Comparison of ENCODE assay signal across 1 cellular context in the genomic region with DNA sequence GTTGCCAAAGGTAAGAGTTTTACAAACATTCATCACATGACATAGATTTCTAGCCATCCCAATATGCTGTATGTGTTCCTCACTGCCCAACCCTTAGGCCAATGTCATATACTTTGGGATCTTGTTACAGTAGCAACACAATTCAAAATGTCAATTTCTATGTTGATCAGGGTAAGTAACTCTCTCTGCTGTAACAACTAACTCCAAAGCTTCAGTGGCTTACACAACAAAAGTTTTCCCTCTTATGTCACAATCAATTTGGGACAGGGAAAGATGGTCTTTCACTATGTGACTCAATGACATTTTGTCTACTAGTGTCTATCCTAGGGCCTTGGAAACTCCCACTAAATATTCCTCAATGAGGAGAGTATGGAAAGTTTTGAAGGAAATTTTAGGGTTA.
TF ChIP-seq lines count a peak whose summit lies in the region.

No MANE protein-coding gene starts in this region.

TF ChIP-seq in K562, 482 proteins besides CTCF, POLR2A, EP300 and RAD21:
- TF ChIP-seq, protein P1, sequence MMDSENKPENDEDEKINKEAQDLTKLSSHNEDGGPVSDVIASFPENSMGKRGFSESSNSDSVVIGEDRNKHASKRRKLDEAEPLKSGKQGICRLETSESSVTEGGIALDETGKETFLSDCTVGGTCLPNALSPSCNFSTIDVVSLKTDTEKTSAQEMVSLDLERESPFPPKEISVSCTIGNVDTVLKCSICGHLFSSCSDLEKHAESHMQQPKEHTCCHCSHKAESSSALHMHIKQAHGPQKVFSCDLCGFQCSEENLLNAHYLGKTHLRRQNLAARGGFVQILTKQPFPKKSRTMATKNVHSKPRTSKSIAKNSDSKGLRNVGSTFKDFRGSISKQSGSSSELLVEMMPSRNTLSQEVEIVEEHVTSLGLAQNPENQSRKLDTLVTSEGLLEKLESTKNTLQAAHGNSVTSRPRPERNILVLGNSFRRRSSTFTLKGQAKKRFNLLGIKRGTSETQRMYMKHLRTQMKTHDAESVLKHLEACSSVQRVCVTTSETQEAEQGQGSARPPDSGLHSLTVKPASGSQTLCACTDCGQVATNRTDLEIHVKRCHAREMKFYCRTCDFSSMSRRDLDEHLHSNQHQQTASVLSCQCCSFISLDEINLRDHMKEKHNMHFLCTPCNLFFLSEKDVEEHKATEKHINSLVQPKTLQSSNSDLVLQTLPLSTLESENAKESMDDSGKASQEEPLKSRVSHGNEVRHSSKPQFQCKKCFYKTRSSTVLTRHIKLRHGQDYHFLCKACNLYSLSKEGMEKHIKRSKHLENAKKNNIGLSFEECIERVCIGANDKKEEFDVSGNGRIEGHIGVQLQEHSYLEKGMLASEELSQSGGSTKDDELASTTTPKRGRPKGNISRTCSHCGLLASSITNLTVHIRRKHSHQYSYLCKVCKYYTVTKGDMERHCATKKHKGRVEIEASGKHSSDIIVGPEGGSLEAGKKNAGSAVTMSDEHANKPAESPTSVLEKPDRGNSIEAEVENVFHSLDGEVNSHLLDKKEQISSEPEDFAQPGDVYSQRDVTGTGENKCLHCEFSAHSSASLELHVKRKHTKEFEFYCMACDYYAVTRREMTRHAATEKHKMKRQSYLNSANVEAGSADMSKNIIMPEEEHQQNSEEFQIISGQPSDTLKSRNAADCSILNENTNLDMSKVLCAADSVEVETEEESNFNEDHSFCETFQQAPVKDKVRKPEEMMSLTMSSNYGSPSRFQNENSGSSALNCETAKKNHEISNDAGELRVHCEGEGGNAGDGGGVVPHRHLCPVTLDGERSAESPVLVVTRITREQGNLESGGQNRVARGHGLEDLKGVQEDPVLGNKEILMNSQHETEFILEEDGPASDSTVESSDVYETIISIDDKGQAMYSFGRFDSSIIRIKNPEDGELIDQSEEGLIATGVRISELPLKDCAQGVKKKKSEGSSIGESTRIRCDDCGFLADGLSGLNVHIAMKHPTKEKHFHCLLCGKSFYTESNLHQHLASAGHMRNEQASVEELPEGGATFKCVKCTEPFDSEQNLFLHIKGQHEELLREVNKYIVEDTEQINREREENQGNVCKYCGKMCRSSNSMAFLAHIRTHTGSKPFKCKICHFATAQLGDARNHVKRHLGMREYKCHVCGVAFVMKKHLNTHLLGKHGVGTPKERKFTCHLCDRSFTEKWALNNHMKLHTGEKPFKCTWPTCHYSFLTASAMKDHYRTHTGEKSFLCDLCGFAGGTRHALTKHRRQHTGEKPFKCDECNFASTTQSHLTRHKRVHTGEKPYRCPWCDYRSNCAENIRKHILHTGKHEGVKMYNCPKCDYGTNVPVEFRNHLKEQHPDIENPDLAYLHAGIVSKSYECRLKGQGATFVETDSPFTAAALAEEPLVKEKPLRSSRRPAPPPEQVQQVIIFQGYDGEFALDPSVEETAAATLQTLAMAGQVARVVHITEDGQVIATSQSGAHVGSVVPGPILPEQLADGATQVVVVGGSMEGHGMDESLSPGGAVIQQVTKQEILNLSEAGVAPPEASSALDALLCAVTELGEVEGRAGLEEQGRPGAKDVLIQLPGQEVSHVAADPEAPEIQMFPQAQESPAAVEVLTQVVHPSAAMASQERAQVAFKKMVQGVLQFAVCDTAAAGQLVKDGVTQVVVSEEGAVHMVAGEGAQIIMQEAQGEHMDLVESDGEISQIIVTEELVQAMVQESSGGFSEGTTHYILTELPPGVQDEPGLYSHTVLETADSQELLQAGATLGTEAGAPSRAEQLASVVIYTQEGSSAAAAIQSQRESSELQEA (IDR thresholded peaks at IDR 0.05; ENCODE audit: low read depth): no peak
- TF ChIP-seq ESRRA (IDR thresholded peaks at IDR 0.05; ENCODE audit: borderline replicate concordance, low read depth): no peak
- TF ChIP-seq, protein P2, sequence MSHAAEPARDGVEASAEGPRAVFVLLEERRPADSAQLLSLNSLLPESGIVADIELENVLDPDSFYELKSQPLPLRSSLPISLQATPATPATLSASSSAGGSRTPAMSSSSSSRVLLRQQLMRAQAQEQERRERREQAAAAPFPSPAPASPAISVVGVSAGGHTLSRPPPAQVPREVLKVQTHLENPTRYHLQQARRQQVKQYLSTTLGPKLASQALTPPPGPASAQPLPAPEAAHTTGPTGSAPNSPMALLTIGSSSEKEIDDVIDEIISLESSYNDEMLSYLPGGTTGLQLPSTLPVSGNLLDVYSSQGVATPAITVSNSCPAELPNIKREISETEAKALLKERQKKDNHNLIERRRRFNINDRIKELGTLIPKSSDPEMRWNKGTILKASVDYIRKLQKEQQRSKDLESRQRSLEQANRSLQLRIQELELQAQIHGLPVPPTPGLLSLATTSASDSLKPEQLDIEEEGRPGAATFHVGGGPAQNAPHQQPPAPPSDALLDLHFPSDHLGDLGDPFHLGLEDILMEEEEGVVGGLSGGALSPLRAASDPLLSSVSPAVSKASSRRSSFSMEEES (CRISPR knock-in tag; IDR thresholded peaks at IDR 0.05): 0 out of 2 replicates have a peak, but pooled peaks have one; percentile 7
